In the genomic region with DNA sequence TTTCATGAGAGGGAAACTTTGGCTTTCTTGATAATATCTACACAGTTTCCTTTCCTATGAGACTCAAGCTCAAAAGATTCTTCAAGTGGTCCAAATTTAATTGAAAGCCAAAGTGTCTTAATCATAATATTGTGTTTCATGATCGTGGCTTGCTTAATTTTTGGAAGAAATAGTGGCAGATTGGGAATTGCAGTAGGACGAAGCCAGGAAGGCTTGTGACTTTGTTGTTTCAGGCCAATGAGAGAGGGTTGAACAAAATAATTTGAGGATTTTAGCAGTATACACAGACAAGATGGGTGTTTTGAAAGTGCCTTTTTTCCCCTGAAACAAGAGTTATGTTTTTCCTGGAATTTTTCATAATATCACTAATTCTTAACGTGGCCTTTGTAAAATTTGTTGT, we compare ENCODE assay signal across 18 cellular contexts. TPM values are rescaled to one million over a fixed set of nuclear protein-coding genes. Genes with fewer than 3 reads are reported as not detected.
DNase-seq lines count a peak whose midpoint lies in the region; ATAC-seq, FAIRE-seq and TF ChIP-seq lines count a peak whose summit lies in the region.
"Had no signal": no experiment of that assay in that cellular context is flagged by ENCODE, and none has a peak within 500 bp of the region (broad histone marks: within the 10 kb centered on the region; RNA-seq: fewer than 3 reads in every experiment).

No MANE protein-coding gene starts in this region.

- H3K27me3 ChIP-seq in pancreas = peaks cover 0 to 6% (median 0%) of the 10 kb centered on the region in 4 donors

- peak; percentile 82 for FAIRE-seq in pancreas (lab: Jason Lieb, UNC)
- FAIRE-seq: GM12892, HepG2, HTR-8/SVneo had no signal

- DNase-seq in activated naive CD4-positive, alpha-beta T cell treated with anti-CD3 and anti-CD28 coated beads, Interleukin-2, amount 10 ng/mL, durations not matched to agents 7 days and 5 days = no peak
- DNase-seq in activated naive CD8-positive, alpha-beta T cell treated with anti-CD3 and anti-CD28 coated beads, Interleukin-2, amount 50 U/mL, for 24 hours = no peak
- DNase-seq in pancreas (no peak), HuH-7.5 (ENCODE audit: low spot score) (no peak)
- DNase-seq: Caco-2; CD8-positive, alpha-beta T cell; DND-41; GDM1; HCEC 1CT; HFFc6 had no signal

- CTCF ChIA-PET in activated naive CD4-positive, alpha-beta T cell treated with anti-CD3 and anti-CD28 coated beads, Interleukin-2, amount 10 ng/mL, durations not matched to agents 7 days and 5 days (lab: Charles Lee) = no interaction called here

- H3K36me3 ChIP-seq in pancreas = no peaks in the 10 kb centered on the region

- peak overlapping the region; percentile 19 for H3K4me3 Mint-ChIP-seq in activated naive CD4-positive, alpha-beta T cell treated with anti-CD3 and anti-CD28 coated beads, Interleukin-2, amount 50 U/mL, for 24 hours
- no peak overlapping the region for H3K4me3 Mint-ChIP-seq in activated naive CD4-positive, alpha-beta T cell treated with anti-CD3 and anti-CD28 coated beads, Interleukin-2, amount 10 ng/mL, durations not matched to agents 7 days and 5 days
- H3K4me3 Mint-ChIP-seq in activated T-helper 17 cell treated with anti-CD3 and anti-CD28 coated beads, Interleukin-2, amount 50 U/mL, for 72 hours = no peak overlapping the region
- peak overlapping the region; percentile 59 for H3K4me3 Mint-ChIP-seq in activated naive CD8-positive, alpha-beta T cell treated with anti-CD3 and anti-CD28 coated beads, Interleukin-2, amount 50 U/mL, for 24 hours
- H3K4me3 Mint-ChIP-seq: CD14-positive monocyte; CD8-positive, alpha-beta T cell; HFFc6 had no signal

- ATAC-seq in activated T-helper 17 cell treated with anti-CD3 and anti-CD28 coated beads, Interleukin-2, amount 50 U/mL, for 72 hours (replicated peaks) = no peak
- ATAC-seq in activated naive CD8-positive, alpha-beta T cell treated with anti-CD3 and anti-CD28 coated beads, Interleukin-2, amount 50 U/mL, for 24 hours = no peak
- no peak for ATAC-seq in pancreas
- ATAC-seq in GM21381 (IDR thresholded peaks at IDR 0.05; ENCODE audit: unreplicated experiment) = no peak
- no peak for ATAC-seq in HG03175 (IDR thresholded peaks at IDR 0.05; ENCODE audit: unreplicated experiment)
- ATAC-seq: CD8-positive, alpha-beta T cell; HepG2 had no signal

- peaks cover 9% of the 10 kb centered on the region for H3K36me3 Mint-ChIP-seq in activated naive CD4-positive, alpha-beta T cell treated with anti-CD3 and anti-CD28 coated beads, Interleukin-2, amount 50 U/mL, for 24 hours
- H3K36me3 Mint-ChIP-seq in activated naive CD4-positive, alpha-beta T cell treated with anti-CD3 and anti-CD28 coated beads, Interleukin-2, amount 10 ng/mL, durations not matched to agents 7 days and 5 days = no peaks in the 10 kb centered on the region
- peaks cover 7% of the 10 kb centered on the region for H3K36me3 Mint-ChIP-seq in activated T-helper 17 cell treated with anti-CD3 and anti-CD28 coated beads, Interleukin-2, amount 50 U/mL, for 72 hours (ENCODE audit: low read depth)
- peaks cover 63% of the 10 kb centered on the region for H3K36me3 Mint-ChIP-seq in activated naive CD8-positive, alpha-beta T cell treated with anti-CD3 and anti-CD28 coated beads, Interleukin-2, amount 50 U/mL, for 24 hours (ENCODE audit: low read depth)
- H3K36me3 Mint-ChIP-seq: CD14-positive monocyte; CD8-positive, alpha-beta T cell had no signal

- no peak overlapping the region for H3K4me3 ChIP-seq in pancreas

- H3K27ac Mint-ChIP-seq in activated naive CD4-positive, alpha-beta T cell treated with anti-CD3 and anti-CD28 coated beads, Interleukin-2, amount 50 U/mL, for 24 hours = peak overlapping the region; percentile 68
- H3K27ac Mint-ChIP-seq in activated naive CD4-positive, alpha-beta T cell treated with anti-CD3 and anti-CD28 coated beads, Interleukin-2, amount 10 ng/mL, durations not matched to agents 7 days and 5 days = no peak overlapping the region
- H3K27ac Mint-ChIP-seq in activated T-helper 17 cell treated with anti-CD3 and anti-CD28 coated beads, Interleukin-2, amount 50 U/mL, for 72 hours = peak overlapping the region; percentile 37
- H3K27ac Mint-ChIP-seq in activated naive CD8-positive, alpha-beta T cell treated with anti-CD3 and anti-CD28 coated beads, Interleukin-2, amount 50 U/mL, for 24 hours = peak overlapping the region; percentile 93
- H3K27ac Mint-ChIP-seq: CD14-positive monocyte; CD8-positive, alpha-beta T cell; HFFc6 had no signal

- peaks cover 6% of the 10 kb centered on the region for H3K9me3 Mint-ChIP-seq in activated naive CD4-positive, alpha-beta T cell treated with anti-CD3 and anti-CD28 coated beads, Interleukin-2, amount 50 U/mL, for 24 hours
- no peaks in the 10 kb centered on the region for H3K9me3 Mint-ChIP-seq in activated naive CD4-positive, alpha-beta T cell treated with anti-CD3 and anti-CD28 coated beads, Interleukin-2, amount 10 ng/mL, durations not matched to agents 7 days and 5 days
- no peaks in the 10 kb centered on the region for H3K9me3 Mint-ChIP-seq in activated T-helper 17 cell treated with anti-CD3 and anti-CD28 coated beads, Interleukin-2, amount 50 U/mL, for 72 hours
- H3K9me3 Mint-ChIP-seq in activated naive CD8-positive, alpha-beta T cell treated with anti-CD3 and anti-CD28 coated beads, Interleukin-2, amount 50 U/mL, for 24 hours = peaks cover 13% of the 10 kb centered on the region
- H3K9me3 Mint-ChIP-seq: CD8-positive, alpha-beta T cell; HFFc6 had no signal

- 48 to 69% methylated on average over 3 of the region's 3 CpGs for WGBS in pancreas, 2 donors

- intact Hi-C loops in pancreas (cut with DNase I) = no loop called here

- H3K27me3 Mint-ChIP-seq in activated naive CD4-positive, alpha-beta T cell treated with anti-CD3 and anti-CD28 coated beads, Interleukin-2, amount 50 U/mL, for 24 hours = no peaks in the 10 kb centered on the region
- no peaks in the 10 kb centered on the region for H3K27me3 Mint-ChIP-seq in activated naive CD4-positive, alpha-beta T cell treated with anti-CD3 and anti-CD28 coated beads, Interleukin-2, amount 10 ng/mL, durations not matched to agents 7 days and 5 days
- H3K27me3 Mint-ChIP-seq in activated T-helper 17 cell treated with anti-CD3 and anti-CD28 coated beads, Interleukin-2, amount 50 U/mL, for 72 hours = no peaks in the 10 kb centered on the region
- no peaks in the 10 kb centered on the region for H3K27me3 Mint-ChIP-seq in activated naive CD8-positive, alpha-beta T cell treated with anti-CD3 and anti-CD28 coated beads, Interleukin-2, amount 50 U/mL, for 24 hours

- no peak for TF ChIP-seq CTCF in pancreas (IDR thresholded peaks at IDR 0.05)

- H3K4me1 Mint-ChIP-seq in activated naive CD4-positive, alpha-beta T cell treated with anti-CD3 and anti-CD28 coated beads, Interleukin-2, amount 50 U/mL, for 24 hours = peaks cover 22% of the 10 kb centered on the region
- no peaks in the 10 kb centered on the region for H3K4me1 Mint-ChIP-seq in activated naive CD4-positive, alpha-beta T cell treated with anti-CD3 and anti-CD28 coated beads, Interleukin-2, amount 10 ng/mL, durations not matched to agents 7 days and 5 days
- no peaks in the 10 kb centered on the region for H3K4me1 Mint-ChIP-seq in activated T-helper 17 cell treated with anti-CD3 and anti-CD28 coated beads, Interleukin-2, amount 50 U/mL, for 72 hours
- H3K4me1 Mint-ChIP-seq in activated naive CD8-positive, alpha-beta T cell treated with anti-CD3 and anti-CD28 coated beads, Interleukin-2, amount 50 U/mL, for 24 hours = peaks cover 50% of the 10 kb centered on the region
- H3K4me1 Mint-ChIP-seq: CD14-positive monocyte had no signal

- H3K27ac ChIP-seq in pancreas = no peak overlapping the region

- H3K4me1 ChIP-seq in pancreas = no peaks in the 10 kb centered on the region
- H3K4me1 ChIP-seq: Caco-2 had no signal

- H3K9me3 ChIP-seq in pancreas = no peaks in the 10 kb centered on the region
- H3K9me3 ChIP-seq: Caco-2 had no signal

RNA-seq across cellular contexts. Expression of gene PHEX, which starts 55.0 kb away (rescaled TPM):
- 1 to 10 TPM in 1 of 2 donors, under 1 TPM in 1; 0.19 to 1.9 TPM for total RNA-seq in activated T-helper 17 cell treated with anti-CD3 and anti-CD28 coated beads, Interleukin-2, amount 50 U/mL, for 72 hours
- under 1 TPM in 3 of 6 donors, not detected in 3; 0.05 to 0.09 (median 0.09) TPM for total RNA-seq in pancreas
- under 1 TPM; 0.04 to 0.07 TPM for polyA plus RNA-seq in pancreas
- polyA plus RNA-seq: CD14-positive monocyte had no signal

Comparison
In these comparisons a context has a peak if more than half of its experiments do, and no peak if none do; other contexts are left out.
1. H3K4me3 Mint-ChIP-seq: peak in activated naive CD4-positive, alpha-beta T cell treated with anti-CD3 and anti-CD28 coated beads, Interleukin-2, amount 50 U/mL, for 24 hours (single experiment) and activated naive CD8-positive, alpha-beta T cell treated with anti-CD3 and anti-CD28 coated beads, Interleukin-2, amount 50 U/mL, for 24 hours (single experiment); none in activated naive CD4-positive, alpha-beta T cell treated with anti-CD3 and anti-CD28 coated beads, Interleukin-2, amount 10 ng/mL, durations not matched to agents 7 days and 5 days (single experiment) and activated T-helper 17 cell treated with anti-CD3 and anti-CD28 coated beads, Interleukin-2, amount 50 U/mL, for 72 hours (single experiment).